ENCODE assay signal across 1 cellular context in the genomic region with DNA sequence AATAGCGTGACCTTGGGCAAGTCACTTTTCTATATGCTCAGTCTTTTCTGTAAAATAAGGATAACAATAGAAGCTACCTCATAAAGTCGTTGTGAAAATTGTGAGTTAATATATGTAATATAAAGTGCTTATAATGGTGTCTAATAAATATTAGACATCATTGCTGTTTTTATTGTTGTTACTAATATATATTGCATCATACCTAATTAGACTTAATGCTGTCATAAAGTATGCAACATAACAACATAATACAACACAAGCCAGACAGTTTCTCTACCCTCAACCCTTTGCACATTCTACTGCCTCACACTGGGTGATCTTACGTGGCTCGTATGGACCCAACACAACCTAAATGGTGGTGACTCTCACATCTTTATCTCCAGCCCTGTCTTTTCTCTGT.
A peak's percentile ranks its signal among the peaks of the same experiment; 100 is the strongest.
TF ChIP-seq lines count a peak whose summit lies in the region.

No MANE protein-coding gene starts in this region.

TF ChIP-seq in H1, 55 proteins besides CTCF, POLR2A, EP300 and RAD21:
- peak; percentile 13; the same call in 1 of the 2 replicates for TF ChIP-seq CEBPB (IDR thresholded peaks at IDR 0.05; ENCODE audit: low read depth, low read length)
- no peak for TF ChIP-seq PHF8 (conservative IDR thresholded peaks at IDR 0.05; ENCODE audit: low read depth, low read length)
TF ChIP-seq in H1: peak in this region for 1.
